Comparison of ENCODE assay signal across 28 cellular contexts in genomic region chr2:143300531-143300930, GRCh38.
DNase-seq lines count a peak whose midpoint lies in the region; TF ChIP-seq lines count a peak whose summit lies in the region.
"Had no signal": no experiment of that assay in that cellular context is flagged by ENCODE, and none has a peak within 500 bp of the region (broad histone marks: within the 10 kb centered on the region; RNA-seq: fewer than 3 reads in every experiment).

No MANE protein-coding gene starts in this region.

- H3K27me3 ChIP-seq in fibroblast of lung (ENCODE audit: control insufficient read depth, insufficient read depth, low read length): no peaks in the 10 kb centered on the region
- H3K27me3 ChIP-seq in neutrophil: no peaks in the 10 kb centered on the region
- H3K27me3 ChIP-seq: BLaER1 treated with 17β-estradiol and CSF1 and Interleukin-3, amounts not matched to agents 10 nM and 100 nM; colonic mucosa; foreskin keratinocyte; heart left ventricle; right lobe of liver; thyroid gland had no signal

- H3K4me1 ChIP-seq in fibroblast of lung (ENCODE audit: control insufficient read depth, extremely low read depth, insufficient read depth, low read length) (no peaks in the 10 kb centered on the region), neutrophil (ENCODE audit: control insufficient read depth in 1 of 2, insufficient read depth in 1 of 2, low read depth in 1 of 2, low read length in 1 of 2) (peaks cover 0 to 19% of the 10 kb centered on the region in 2 experiments)
- H3K4me1 ChIP-seq: BLaER1 treated with 17β-estradiol and CSF1 and Interleukin-3, amounts not matched to agents 10 nM and 100 nM; colonic mucosa; foreskin keratinocyte; heart left ventricle; prostate gland; right lobe of liver; thyroid gland had no signal

- H3K36me3 ChIP-seq in fibroblast of lung (ENCODE audit: control insufficient read depth, insufficient read depth, low read length) (no peaks in the 10 kb centered on the region), neutrophil (no peaks in the 10 kb centered on the region)
- H3K36me3 ChIP-seq: colonic mucosa, heart left ventricle, prostate gland, right lobe of liver, thyroid gland had no signal

- no peaks in the 10 kb centered on the region for H3K9me3 ChIP-seq in fibroblast of lung (ENCODE audit: control insufficient read depth, insufficient read depth, low read depth, low read length)
- no peaks in the 10 kb centered on the region for H3K9me3 ChIP-seq in neutrophil
- H3K9me3 ChIP-seq: colonic mucosa, heart left ventricle, prostate gland, right lobe of liver, thyroid gland had no signal

- TF ChIP-seq CTCF in fibroblast of lung (conservative IDR thresholded peaks at IDR 0.05 in 1 of 2, IDR thresholded peaks at IDR 0.05 in 1 of 2; ENCODE audit: low read depth in 1 of 2, low read length in 2 of 2): no peak
- TF ChIP-seq CTCF in neutrophil (IDR thresholded peaks at IDR 0.05): no peak

- peak overlapping the region; percentile 65 for H2AFZ ChIP-seq in fibroblast of lung (ENCODE audit: low read length)

- H3K4me2 ChIP-seq in fibroblast of lung (ENCODE audit: extremely low read depth, insufficient read depth, low read length): no peak overlapping the region
- H3K4me2 ChIP-seq: BLaER1 treated with 17β-estradiol and CSF1 and Interleukin-3, amounts not matched to agents 10 nM and 100 nM had no signal

- no peaks in the 10 kb centered on the region for H3K79me2 ChIP-seq in fibroblast of lung (ENCODE audit: control insufficient read depth, insufficient read depth, low read length)

- H3K27ac ChIP-seq in fibroblast of lung (ENCODE audit: insufficient read depth, low read length): no peak overlapping the region
- peak overlapping the region; percentile 7 for H3K27ac ChIP-seq in neutrophil
- H3K27ac ChIP-seq: BLaER1 treated with 17β-estradiol and CSF1 and Interleukin-3, amounts not matched to agents 10 nM and 100 nM; colonic mucosa; epithelial cell of prostate; foreskin keratinocyte; heart left ventricle; prostate gland; right lobe of liver; thyroid gland had no signal

- DNase-seq in EL (peak; percentile 19), MV-4-11 (lab: John Stamatoyannopoulos, UW) (peak; percentile 7), fibroblast of lung (ENCODE audit: low read depth in 2 of 2) (peak; percentile 23 to 34), NCI-H1105 (lab: John Stamatoyannopoulos, UW) (no peak), NCI-H82 treated with DMSO at 0.1 percent for 48 hours (lab: John Stamatoyannopoulos, UW; ENCODE audit: unreplicated experiment) (no peak)
- no peak for DNase-seq in stimulated activated CD4-positive, alpha-beta T cell treated with anti-CD3 and anti-CD28 coated beads, Interleukin-2, amount 100 ng/mL, for 24 hours
- DNase-seq: ACHN; activated CD4-positive, alpha-beta memory T cell treated with anti-CD3 and anti-CD28 coated beads for 36 hours; activated CD8-positive, alpha-beta memory T cell treated with anti-CD3 and anti-CD28 coated beads, Interleukin-2, amount 50 U/mL, for 48 hours; anterior cingulate cortex; colonic mucosa; effector CD8-positive, alpha-beta T cell; heart left ventricle; HFFc6; naive B cell; NCI-H1105 treated with DMSO at 0.1 percent for 48 hours; NCI-H1930; NCI-H526; nucleus accumbens; right lobe of liver; stimulated activated CD4-positive, alpha-beta T cell treated with anti-CD3 and anti-CD28 coated beads, Interleukin-2, amount 100 ng/mL, for 48 hours; T-helper 17 cell; thyroid gland had no signal

- no peak overlapping the region for H3K9ac ChIP-seq in fibroblast of lung (ENCODE audit: insufficient read depth, low read length)
- H3K9ac ChIP-seq: BLaER1 treated with 17β-estradiol and CSF1 and Interleukin-3, amounts not matched to agents 10 nM and 100 nM had no signal

- no peaks in the 10 kb centered on the region for H4K20me1 ChIP-seq in fibroblast of lung (ENCODE audit: control insufficient read depth, extremely low read depth, insufficient read depth, low read length)

- H3K4me3 ChIP-seq in fibroblast of lung (replicated peaks in 1 of 4; ENCODE audit: control extremely low read depth in 1 of 4, insufficient read depth in 1 of 4, low read depth in 3 of 4, low read length in 4 of 4) (no peak overlapping the region), neutrophil (ENCODE audit: low read depth in 1 of 2, low read length in 1 of 2) (no peak overlapping the region)
- H3K4me3 ChIP-seq: BLaER1 treated with 17β-estradiol and CSF1 and Interleukin-3, amounts not matched to agents 10 nM and 100 nM; colonic mucosa; heart left ventricle; prostate gland; right lobe of liver; thyroid gland had no signal

Comparison
In these comparisons a context has a peak if more than half of its experiments do, and no peak if none do; other contexts are left out.
1. DNase-seq: peak in EL (single experiment), MV-4-11 (single experiment) and fibroblast of lung (2 of 2); none in NCI-H1105 (single experiment), stimulated activated CD4-positive, alpha-beta T cell treated with anti-CD3 and anti-CD28 coated beads, Interleukin-2, amount 100 ng/mL, for 24 hours (0 of 2) and NCI-H82 treated with DMSO at 0.1 percent for 48 hours (single experiment).